ENCODE assay signal across 23 cellular contexts in genomic region chr12:106256524-106256923, GRCh38.
"Had no signal": no experiment of that assay in that cellular context is flagged by ENCODE, and none has a peak within 500 bp of the region (broad histone marks: within the 10 kb centered on the region; RNA-seq: fewer than 3 reads in every experiment).

No MANE protein-coding gene starts in this region.

- DNase-seq: dermis blood vessel endothelial cell; dorsolateral prefrontal cortex; effector CD8-positive, alpha-beta T cell; effector memory CD8-positive, alpha-beta T cell; endodermal cell; erythroblast; foreskin keratinocyte; heart left ventricle; hypothalamus; immature natural killer cell; left cardiac atrium; left lung; left ventricle myocardium superior; lower lobe of right lung; mesenchymal stem cell; mucosa of descending colon; naive B cell; naive thymus-derived CD8-positive, alpha-beta T cell had no signal

- ATAC-seq: effector memory CD8-positive, alpha-beta T cell; esophagus mucosa; foreskin keratinocyte; gastroesophageal sphincter; heart left ventricle; left cardiac atrium; left lung; left ventricle myocardium superior; lower lobe of right lung; mucosa of descending colon; naive thymus-derived CD8-positive, alpha-beta T cell had no signal

- H3K4me3 ChIP-seq: coronary artery, dorsolateral prefrontal cortex, gastroesophageal sphincter, heart left ventricle, hepatocyte, left lung, lower lobe of right lung, mucosa of descending colon had no signal

- H3K36me3 ChIP-seq: gastroesophageal sphincter, heart left ventricle, left lung, lower lobe of right lung had no signal

- H3K9me3 ChIP-seq: gastroesophageal sphincter, heart left ventricle, left lung, lower lobe of right lung, mucosa of descending colon had no signal

- H2AFZ ChIP-seq: hepatocyte had no signal

- H3K27ac ChIP-seq: coronary artery, dorsolateral prefrontal cortex, epithelial cell of prostate, foreskin keratinocyte, gastroesophageal sphincter, heart left ventricle, hepatocyte, left lung, lower lobe of right lung had no signal

- H3K4me1 ChIP-seq: foreskin keratinocyte, gastroesophageal sphincter, heart left ventricle, left lung, lower lobe of right lung had no signal

- H3K4me2 ChIP-seq: hepatocyte had no signal

- H3K27me3 ChIP-seq: dorsolateral prefrontal cortex, foreskin keratinocyte, gastroesophageal sphincter, heart left ventricle, hepatocyte, left lung had no signal
